Comparison of ENCODE assay signal across 14 cellular contexts in the genomic region with DNA sequence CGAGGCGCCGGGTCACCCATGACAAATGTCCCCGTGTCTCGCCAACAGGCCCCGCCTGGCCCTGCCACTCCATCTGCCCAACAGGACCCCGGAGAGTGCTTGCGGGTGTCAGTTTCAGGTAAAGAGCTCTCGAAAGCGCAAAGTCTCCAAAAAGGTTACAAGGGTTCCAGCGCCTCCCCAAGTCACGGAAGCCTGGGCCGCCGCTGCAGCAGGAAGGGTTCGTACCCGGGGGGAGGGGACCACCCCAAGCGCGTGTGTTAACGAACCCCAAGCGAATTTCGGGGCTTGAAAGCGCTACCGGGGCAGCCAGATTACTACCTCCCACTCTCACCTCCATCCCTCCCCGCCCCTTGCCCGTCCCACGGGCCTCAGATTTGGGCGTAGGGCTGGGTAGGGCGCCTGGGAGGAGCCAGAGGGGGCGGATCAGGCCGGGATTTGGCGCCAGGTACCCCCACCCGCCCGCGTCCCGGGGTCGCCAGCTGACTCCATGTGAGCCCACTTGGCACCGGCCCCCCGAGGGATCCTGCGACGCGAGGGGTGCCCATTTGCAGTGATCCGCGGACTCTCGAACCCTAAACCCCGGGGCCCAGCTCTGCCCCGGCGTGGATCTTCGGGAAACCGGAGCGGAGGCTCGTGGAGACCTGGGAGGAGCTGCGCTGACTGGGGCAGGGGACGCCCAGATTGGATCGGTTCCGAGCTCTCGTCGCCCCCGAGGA.
DNase-seq lines count a peak whose midpoint lies in the region; ATAC-seq and TF ChIP-seq lines count a peak whose summit lies in the region.
"Had no signal": no experiment of that assay in that cellular context is flagged by ENCODE, and none has a peak within 500 bp of the region (broad histone marks: within the 10 kb centered on the region; RNA-seq: fewer than 3 reads in every experiment).

No MANE protein-coding gene starts in this region.

- no peak overlapping the region for H3K4ac ChIP-seq in H9 (ENCODE audit: low read depth, low read length)

- H3K36me3 Mint-ChIP-seq in H9 (ENCODE audit: insufficient read depth in 1 of 3, low read depth in 3 of 3): no peaks in the 10 kb centered on the region
- no peaks in the 10 kb centered on the region for H3K36me3 Mint-ChIP-seq in activated naive CD4-positive, alpha-beta T cell treated with anti-CD3 and anti-CD28 coated beads, Interleukin-2, amount 10 ng/mL, durations not matched to agents 7 days and 5 days
- H3K36me3 Mint-ChIP-seq: activated CD8-positive, alpha-beta memory T cell treated with anti-CD3 and anti-CD28 coated beads, Interleukin-2, amount 10 ng/mL, durations not matched to agents 7 days and 5 days; memory B cell had no signal

- peak overlapping the region; percentile 39 for H3K4me3 ChIP-seq in choroid plexus epithelial cell (ENCODE audit: low read depth, low read length)
- peak overlapping the region in 2 of 3 donors; percentile 28 to 52 for H3K4me3 ChIP-seq in skeletal muscle tissue (ENCODE audit: low read length in 3 of 3)
- peak overlapping the region in 2 of 4 donors; percentile 3 to 41 for H3K4me3 ChIP-seq in adrenal gland

- H4K20me1 ChIP-seq in H9 (ENCODE audit: control insufficient read depth, insufficient read depth, insufficient read length): no peaks in the 10 kb centered on the region

- no peak overlapping the region for H2AK5ac ChIP-seq in H9 (ENCODE audit: insufficient read length, low read length)

- H3K36me3 ChIP-seq in skeletal muscle tissue (ENCODE audit: control insufficient read depth in 3 of 3, insufficient read depth in 3 of 3, low read length in 3 of 3) (no peaks in the 10 kb centered on the region), adrenal gland (replicated peaks in 1 of 2) (no peaks in the 10 kb centered on the region)

- H3K27me3 ChIP-seq in H9 (ENCODE audit: insufficient read depth, low read length): peaks cover 88% of the 10 kb centered on the region
- H3K27me3 ChIP-seq in skeletal muscle tissue (ENCODE audit: control insufficient read depth in 3 of 3, insufficient read depth in 3 of 3, low read length in 3 of 3): peaks cover 78 to 94% (median 91%) of the 10 kb centered on the region in 3 donors
- H3K27me3 ChIP-seq in adrenal gland: peaks cover 73% of the 10 kb centered on the region

- H3K9me3 ChIP-seq in H9 (ENCODE audit: control insufficient read depth, low read depth, low read length) (no peaks in the 10 kb centered on the region), skeletal muscle tissue (ENCODE audit: control insufficient read depth in 3 of 3, low read length in 3 of 3) (no peaks in the 10 kb centered on the region), adrenal gland (replicated peaks in 1 of 3) (no peaks in the 10 kb centered on the region)

- H3K4me1 ChIP-seq in H9 (ENCODE audit: insufficient read depth, low read length) (no peaks in the 10 kb centered on the region), skeletal muscle tissue (ENCODE audit: control insufficient read depth in 3 of 3, insufficient read depth in 3 of 3, low read length in 3 of 3) (peaks cover 10 to 20% (median 14%) of the 10 kb centered on the region in 3 donors), adrenal gland (replicated peaks in 1 of 2) (peaks cover 0 to 6% of the 10 kb centered on the region in 2 donors)

- CTCF ChIA-PET in activated naive CD4-positive, alpha-beta T cell treated with anti-CD3 and anti-CD28 coated beads, Interleukin-2, amount 10 ng/mL, durations not matched to agents 7 days and 5 days (lab: Charles Lee): no interaction called here

- no peak overlapping the region for H3K18ac ChIP-seq in H9 (ENCODE audit: insufficient read length, low read depth, low read length)

- H3K23ac ChIP-seq in H9 (ENCODE audit: insufficient read length, low read depth, low read length): no peak overlapping the region

- WGBS in H9 (ENCODE audit: extremely low coverage, insufficient read length, low lambda C conversion rate): no CpG with 5 or more reads among the region's 58 CpGs
- WGBS in adrenal gland, 4 donors: 8 to 40% (median 9%) methylated on average over 1 to 58 of the region's 58 CpGs

- H2BK120ac ChIP-seq in H9 (ENCODE audit: low read depth, low read length, poor library complexity, severe bottlenecking): no peak overlapping the region

- peaks cover 12 to 37% of the 10 kb centered on the region in 2 experiments for H3K4me1 Mint-ChIP-seq in H9
- H3K4me1 Mint-ChIP-seq in activated naive CD4-positive, alpha-beta T cell treated with anti-CD3 and anti-CD28 coated beads, Interleukin-2, amount 10 ng/mL, durations not matched to agents 7 days and 5 days: no peaks in the 10 kb centered on the region
- H3K4me1 Mint-ChIP-seq: activated CD8-positive, alpha-beta memory T cell treated with anti-CD3 and anti-CD28 coated beads, Interleukin-2, amount 10 ng/mL, durations not matched to agents 7 days and 5 days; memory B cell had no signal

- ATAC-seq in left lobe of liver (peak; percentile 31), HG02884 (IDR thresholded peaks at IDR 0.05; ENCODE audit: unreplicated experiment) (no peak), GM18873 (IDR thresholded peaks at IDR 0.05; ENCODE audit: low FRiP score, unreplicated experiment) (no peak)
- ATAC-seq: activated CD8-positive, alpha-beta memory T cell treated with anti-CD3 and anti-CD28 coated beads, Interleukin-2, amount 10 ng/mL, durations not matched to agents 7 days and 5 days had no signal

- H3K27ac Mint-ChIP-seq in H9: no peak overlapping the region
- H3K27ac Mint-ChIP-seq in activated naive CD4-positive, alpha-beta T cell treated with anti-CD3 and anti-CD28 coated beads, Interleukin-2, amount 10 ng/mL, durations not matched to agents 7 days and 5 days: no peak overlapping the region
- H3K27ac Mint-ChIP-seq: activated CD8-positive, alpha-beta memory T cell treated with anti-CD3 and anti-CD28 coated beads, Interleukin-2, amount 10 ng/mL, durations not matched to agents 7 days and 5 days; memory B cell; T-helper 2 cell treated with Interferon-gamma antibody and Interleukin-4, amounts not matched to agents 5 μg/mL and 100 μg/mL, for 36 hours had no signal

- H3K27ac ChIP-seq in H9 (ENCODE audit: insufficient read length, low read depth, low read length): no peak overlapping the region
- H3K27ac ChIP-seq in skeletal muscle tissue (ENCODE audit: low read depth, low read length): no peak overlapping the region
- no peak overlapping the region for H3K27ac ChIP-seq in adrenal gland

- no peak overlapping the region for H2BK15ac ChIP-seq in H9 (ENCODE audit: low read depth, low read length)

- intact Hi-C loops in adrenal gland (cut with DNase I): no loop called here

- H3K79me2 ChIP-seq in H9 (ENCODE audit: insufficient read depth, low read length): no peaks in the 10 kb centered on the region

- no peak overlapping the region for H2BK5ac ChIP-seq in H9 (ENCODE audit: insufficient read length, low read length)

- H3K27me3 Mint-ChIP-seq in H9 (ENCODE audit: low read depth): peaks cover 100% of the 10 kb centered on the region
- H3K27me3 Mint-ChIP-seq in activated naive CD4-positive, alpha-beta T cell treated with anti-CD3 and anti-CD28 coated beads, Interleukin-2, amount 10 ng/mL, durations not matched to agents 7 days and 5 days: peaks cover 87% of the 10 kb centered on the region

- H3K9ac ChIP-seq in H9 (ENCODE audit: extremely low read depth, insufficient read length, low read length) (no peak overlapping the region), skeletal muscle tissue (ENCODE audit: low read depth in 1 of 3, low read length in 3 of 3) (no peak overlapping the region)

- TF ChIP-seq POLR2A in adrenal gland (IDR thresholded peaks at IDR 0.05): no peak

- H4K8ac ChIP-seq in H9 (replicated peaks; ENCODE audit: insufficient read length, low read depth, low read length): no peak overlapping the region

- DNase-seq in H9 (peak; percentile 61), choroid plexus epithelial cell (ENCODE audit: low read depth) (no peak), left lobe of liver (ENCODE audit: low spot score) (no peak), adrenal gland (no peak)
- DNase-seq in activated naive CD4-positive, alpha-beta T cell treated with anti-CD3 and anti-CD28 coated beads, Interleukin-2, amount 10 ng/mL, durations not matched to agents 7 days and 5 days: no peak
- DNase-seq: activated CD8-positive, alpha-beta memory T cell treated with anti-CD3 and anti-CD28 coated beads, Interleukin-2, amount 10 ng/mL, durations not matched to agents 7 days and 5 days; OCI-M1; stimulated activated CD4-positive, alpha-beta T cell treated with anti-CD3 and anti-CD28 coated beads, Interleukin-15, amount 100 ng/mL, for 24 hours; stimulated activated naive CD4-positive, alpha-beta T cell treated with Interleukin-2 at 50 U/mL for 16 hours had no signal

- H2BK20ac ChIP-seq in H9 (ENCODE audit: low read depth, low read length, poor library complexity, severe bottlenecking): no peak overlapping the region

- no peak overlapping the region for H4K5ac ChIP-seq in H9 (ENCODE audit: insufficient read length, low read depth, low read length)

- H3K56ac ChIP-seq in H9 (ENCODE audit: insufficient read length, low read depth, low read length): no peak overlapping the region

- H3K4me3 Mint-ChIP-seq in H9: peak overlapping the region; percentile 39 to 76
- H3K4me3 Mint-ChIP-seq in activated naive CD4-positive, alpha-beta T cell treated with anti-CD3 and anti-CD28 coated beads, Interleukin-2, amount 10 ng/mL, durations not matched to agents 7 days and 5 days: no peak overlapping the region
- H3K4me3 Mint-ChIP-seq: activated CD8-positive, alpha-beta memory T cell treated with anti-CD3 and anti-CD28 coated beads, Interleukin-2, amount 10 ng/mL, durations not matched to agents 7 days and 5 days; memory B cell; T-helper 2 cell treated with Interferon-gamma antibody and Interleukin-4, amounts not matched to agents 5 μg/mL and 100 μg/mL, for 36 hours had no signal

- TF ChIP-seq CTCF in H9 (conservative IDR thresholded peaks at IDR 0.05) (no peak), choroid plexus epithelial cell (conservative IDR thresholded peaks at IDR 0.05; ENCODE audit: low read depth, low read length) (no peak), adrenal gland (IDR thresholded peaks at IDR 0.05) (no peak)

- peak overlapping the region; percentile 26 for H3K4me2 ChIP-seq in H9 (ENCODE audit: insufficient read depth, insufficient read length, low read length)

- H3K14ac ChIP-seq in H9 (ENCODE audit: insufficient read depth, low read length): no peak overlapping the region

- H3K23me2 ChIP-seq in H9 (ENCODE audit: insufficient read length, low read depth, low read length, poor library complexity, severe bottlenecking): no peaks in the 10 kb centered on the region

- no peak overlapping the region for H2BK12ac ChIP-seq in H9 (ENCODE audit: insufficient read length, low read depth, low read length)

- peaks cover 2 to 4% of the 10 kb centered on the region in 2 experiments; a peak in 2 of 5 replicates for H3K9me3 Mint-ChIP-seq in H9
- H3K9me3 Mint-ChIP-seq in activated naive CD4-positive, alpha-beta T cell treated with anti-CD3 and anti-CD28 coated beads, Interleukin-2, amount 10 ng/mL, durations not matched to agents 7 days and 5 days: no peaks in the 10 kb centered on the region
- H3K9me3 Mint-ChIP-seq: memory B cell; T-helper 2 cell treated with Interferon-gamma antibody and Interleukin-4, amounts not matched to agents 5 μg/mL and 100 μg/mL, for 36 hours had no signal

- H4K91ac ChIP-seq in H9 (ENCODE audit: insufficient read length, low read depth, low read length): no peak overlapping the region

- H3K79me1 ChIP-seq in H9 (ENCODE audit: insufficient read depth, low read depth, low read length, poor library complexity, severe bottlenecking): no peaks in the 10 kb centered on the region

- no peak overlapping the region for H2AFZ ChIP-seq in H9 (ENCODE audit: low read length)

- H3T11ph ChIP-seq in H9 (ENCODE audit: low read length): no peak overlapping the region
